Comparison of ENCODE assay signal across 25 cellular contexts in the genomic region with DNA sequence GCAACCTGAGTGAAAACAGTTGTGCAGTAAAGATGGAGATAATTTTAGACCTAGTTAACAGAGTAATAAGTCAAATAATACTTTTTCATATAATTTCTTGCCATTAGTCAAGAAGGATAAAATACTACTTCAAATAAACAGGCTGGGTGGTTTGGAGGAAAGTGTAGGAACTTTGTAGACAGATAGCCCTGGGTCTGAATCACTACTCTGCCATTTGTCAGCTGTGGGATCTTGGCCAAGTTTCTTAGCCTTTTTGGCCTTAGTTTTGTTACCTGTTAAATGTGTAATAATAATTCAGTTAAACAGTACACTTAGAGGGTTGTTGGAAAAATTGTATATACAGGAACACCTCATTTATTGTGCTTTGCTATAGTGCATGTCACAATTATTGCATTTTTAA.
DNase-seq lines count a peak whose midpoint lies in the region; ATAC-seq, FAIRE-seq and TF ChIP-seq lines count a peak whose summit lies in the region.
"Had no signal": no experiment of that assay in that cellular context is flagged by ENCODE, and none has a peak within 500 bp of the region (broad histone marks: within the 10 kb centered on the region; RNA-seq: fewer than 3 reads in every experiment).

No MANE protein-coding gene starts in this region.

- POLR2A ChIA-PET in PC-3 (lab: Charles Lee; ENCODE audit: unreplicated experiment) = no interaction called here

- no TSS peak for BruUV-seq in PC-3 (replicated peaks; lab: Mats Ljungman, UMichigan)
- no TSS peak for BruUV-seq in mammary epithelial cell (replicated peaks; lab: Mats Ljungman, UMichigan)

- peaks cover 4% of the 10 kb centered on the region for H3F3A ChIP-seq in PC-3 (ENCODE audit: low read length, unreplicated experiment)

- intact Hi-C loops in PC-3 (cut with micrococcal nuclease) (no loop called here), mammary epithelial cell (cut with micrococcal nuclease) (no loop called here)

- ATAC-seq in PC-3 = no peak
- no peak for ATAC-seq in GM18868 (IDR thresholded peaks at IDR 0.05; ENCODE audit: unreplicated experiment)

- no peaks in the 10 kb centered on the region for H3K36me3 ChIP-seq in PC-3 (ENCODE audit: low read depth, low read length)
- no peaks in the 10 kb centered on the region for H3K36me3 ChIP-seq in mammary epithelial cell (ENCODE audit: insufficient read depth, low read length)

- dilution Hi-C loops in mammary epithelial cell (cut with HindIII; ENCODE audit: low sequenced_read_pairs) = no loop called here

- H3K4me2 ChIP-seq in PC-3 (ENCODE audit: low read length) (no peak overlapping the region), mammary epithelial cell (ENCODE audit: insufficient read depth, low read depth, low read length) (no peak overlapping the region)

- H3K4me3 ChIP-seq in PC-3 (ENCODE audit: low read length) (no peak overlapping the region), mammary epithelial cell (replicated peaks in 1 of 3; ENCODE audit: insufficient read depth in 1 of 3, low read depth in 2 of 3, low read length in 3 of 3) (no peak overlapping the region)

- no peak overlapping the region for H2AFZ ChIP-seq in PC-3 (ENCODE audit: low read length)
- H2AFZ ChIP-seq in mammary epithelial cell (ENCODE audit: low read depth, low read length) = no peak overlapping the region

- no peak for FAIRE-seq in GM19239 (lab: Jason Lieb, UNC)
- FAIRE-seq: A204.1, G401.6, GM18507, H54 had no signal

- H3K27me3 ChIP-seq in PC-3 (ENCODE audit: low read length) (no peaks in the 10 kb centered on the region), mammary epithelial cell (ENCODE audit: insufficient read depth, low read length) (peaks cover 14% of the 10 kb centered on the region)

- DNase-seq in EH (ENCODE audit: low read depth) = peak; percentile 6
- peak; percentile 22 for DNase-seq in PC-3
- peak; percentile 15 for DNase-seq in mammary epithelial cell
- peak; percentile 42 for DNase-seq in kidney tubule cell (ENCODE audit: low spot score)
- no peak for DNase-seq in GM19239 (ENCODE audit: insufficient read length, low spot score)
- DNase-seq in HT-29 (ENCODE audit: low spot score) = no peak
- no peak for DNase-seq in NK-92 (lab: John Stamatoyannopoulos, UW; ENCODE audit: unreplicated experiment)
- DNase-seq: Calu3; CD8-positive, alpha-beta memory T cell; DMS153; Kasumi-1; NCI-H1092; NCI-H146; NCI-H2029; NCI-H2171; NCI-H524 treated with DMSO at 0.1 percent for 48 hours; NCI-H82; OCI-M1; Right ventricle myocardium superior had no signal

- H3K9me3 ChIP-seq in PC-3 (ENCODE audit: low read length) (no peaks in the 10 kb centered on the region), mammary epithelial cell (replicated peaks; ENCODE audit: insufficient read depth, low read length) (no peaks in the 10 kb centered on the region)

- TF ChIP-seq CTCF in PC-3 (conservative IDR thresholded peaks at IDR 0.05; ENCODE audit: low read depth, low read length) = no peak
- no peak for TF ChIP-seq CTCF in mammary epithelial cell (conservative IDR thresholded peaks at IDR 0.05 in 1 of 2, IDR thresholded peaks at IDR 0.05 in 1 of 2; ENCODE audit: extremely low read depth in 1 of 2, insufficient read depth in 1 of 2, low read depth in 1 of 2, low read length in 2 of 2)

- in situ Hi-C loops in mammary epithelial cell (cut with MboI; ENCODE audit: low sequenced_read_pairs in 2 of 2) = no loop called here

- H3K9me2 ChIP-seq in PC-3 (replicated peaks; ENCODE audit: low read length) = no peaks in the 10 kb centered on the region

- no peaks in the 10 kb centered on the region for H4K20me1 ChIP-seq in PC-3 (ENCODE audit: low read length)
- H4K20me1 ChIP-seq in mammary epithelial cell (ENCODE audit: insufficient read depth, low read length) = no peaks in the 10 kb centered on the region

- H3K27ac ChIP-seq in PC-3 (ENCODE audit: low read length) (no peak overlapping the region), mammary epithelial cell (ENCODE audit: insufficient read depth, low read depth, low read length) (no peak overlapping the region)
- H3K27ac ChIP-seq: C4-2B had no signal

- H3K4me1 ChIP-seq in PC-3 (ENCODE audit: insufficient read depth, low read length) (peaks cover 29% of the 10 kb centered on the region), mammary epithelial cell (ENCODE audit: insufficient read depth, low read length) (peaks cover 4% of the 10 kb centered on the region)

- CTCF ChIA-PET in PC-3 (lab: Charles Lee) (no interaction called here), mammary epithelial cell (lab: Charles Lee; ENCODE audit: low non-redundant PET) (no interaction called here)

- H3K79me2 ChIP-seq in PC-3 (ENCODE audit: low read length) (no peaks in the 10 kb centered on the region), mammary epithelial cell (ENCODE audit: insufficient read depth, low read length) (no peaks in the 10 kb centered on the region)

- H3K9ac ChIP-seq in PC-3 (ENCODE audit: low read length) = no peak overlapping the region
- no peak overlapping the region for H3K9ac ChIP-seq in mammary epithelial cell (ENCODE audit: insufficient read depth, low read length)

Comparison
In these comparisons a context has a peak if more than half of its experiments do, and no peak if none do; other contexts are left out.
1. DNase-seq: peak in EH (single experiment), PC-3 (single experiment), mammary epithelial cell (single experiment) and kidney tubule cell (single experiment); none in GM19239 (single experiment), HT-29 (single experiment) and NK-92 (single experiment).